19 cellular contexts compared by ENCODE assay signal in genomic region chr1:22875240-22875639, GRCh38.
DNase-seq lines count a peak whose midpoint lies in the region; ATAC-seq and TF ChIP-seq lines count a peak whose summit lies in the region.
"Had no signal": no experiment of that assay in that cellular context is flagged by ENCODE, and none has a peak within 500 bp of the region (broad histone marks: within the 10 kb centered on the region; RNA-seq: fewer than 3 reads in every experiment).

No MANE protein-coding gene starts in this region.

- DNase-seq in endodermal cell (no peak), nephron progenitor cell (peak; percentile 25), RKO (ENCODE audit: low spot score) (no peak), nucleus accumbens (lab: John Stamatoyannopoulos, UW) (no peak)
- DNase-seq in activated CD4-positive, alpha-beta T cell treated with anti-CD3 and anti-CD28 coated beads, Interleukin-2, amount 10 ng/mL, durations not matched to agents 24 days and 14 days = no peak
- DNase-seq: Caco-2; CD4-positive, alpha-beta memory T cell; DMS 273 treated with DMSO at 0.1 percent for 48 hours; DND-41; NCI-H1105; NCI-H146; NCI-H2029 treated with DMSO at 0.1 percent for 48 hours; NCI-H226; SHP77 had no signal

- no peaks in the 10 kb centered on the region for H3K27me3 ChIP-seq in endodermal cell (ENCODE audit: control insufficient read depth, insufficient read depth, low read length, poor library complexity, severe bottlenecking)
- H3K27me3 ChIP-seq: BLaER1 treated with 17β-estradiol and CSF1 and Interleukin-3, amounts not matched to agents 10 nM and 100 nM had no signal

- no peaks in the 10 kb centered on the region for H3K4me1 ChIP-seq in endodermal cell (ENCODE audit: control insufficient read depth, insufficient read depth, low read length)
- H3K4me1 ChIP-seq: Caco-2 had no signal

- H3K27ac ChIP-seq in endodermal cell (ENCODE audit: low read depth, low read length) = peak overlapping the region; percentile 12
- H3K27ac ChIP-seq: BLaER1 treated with 17β-estradiol and CSF1 and Interleukin-3, amounts not matched to agents 10 nM and 100 nM; SK-N-MC had no signal

- H3K27ac Mint-ChIP-seq in brain (peak overlapping the region; percentile 0 to 77 (median 42)), endodermal cell (peak overlapping the region; percentile 1), nephron progenitor cell (no peak overlapping the region)
- no peak overlapping the region for H3K27ac Mint-ChIP-seq in activated CD4-positive, alpha-beta T cell treated with anti-CD3 and anti-CD28 coated beads, Interleukin-2, amount 10 ng/mL, durations not matched to agents 24 days and 14 days
- H3K27ac Mint-ChIP-seq: CD4-positive, alpha-beta memory T cell; IgD-negative memory B cell had no signal

- H3K4me1 Mint-ChIP-seq in brain (peaks cover 29% of the 10 kb centered on the region), endodermal cell (peaks cover 5% of the 10 kb centered on the region), nephron progenitor cell (peaks cover 52% of the 10 kb centered on the region)
- no peaks in the 10 kb centered on the region for H3K4me1 Mint-ChIP-seq in activated CD4-positive, alpha-beta T cell treated with anti-CD3 and anti-CD28 coated beads, Interleukin-2, amount 10 ng/mL, durations not matched to agents 24 days and 14 days
- H3K4me1 Mint-ChIP-seq: CD4-positive, alpha-beta memory T cell; IgD-negative memory B cell had no signal

- H3K9ac ChIP-seq in endodermal cell (ENCODE audit: extremely low read depth, low read length, poor library complexity, severe bottlenecking) = no peak overlapping the region

- H3K9me3 ChIP-seq in endodermal cell (ENCODE audit: control insufficient read depth, low read length) = no peaks in the 10 kb centered on the region
- H3K9me3 ChIP-seq: BLaER1 treated with 17β-estradiol and CSF1 and Interleukin-3, amounts not matched to agents 10 nM and 100 nM; Caco-2 had no signal

- H3K9me3 Mint-ChIP-seq in brain (no peaks in the 10 kb centered on the region), endodermal cell (no peaks in the 10 kb centered on the region), nephron progenitor cell (no peaks in the 10 kb centered on the region)
- no peaks in the 10 kb centered on the region for H3K9me3 Mint-ChIP-seq in activated CD4-positive, alpha-beta T cell treated with anti-CD3 and anti-CD28 coated beads, Interleukin-2, amount 10 ng/mL, durations not matched to agents 24 days and 14 days
- H3K9me3 Mint-ChIP-seq: CD4-positive, alpha-beta memory T cell; IgD-negative memory B cell had no signal

- H3K4me3 Mint-ChIP-seq in brain = no peak overlapping the region
- no peak overlapping the region for H3K4me3 Mint-ChIP-seq in endodermal cell
- H3K4me3 Mint-ChIP-seq in nephron progenitor cell = peak overlapping the region; percentile 3
- no peak overlapping the region for H3K4me3 Mint-ChIP-seq in activated CD4-positive, alpha-beta T cell treated with anti-CD3 and anti-CD28 coated beads, Interleukin-2, amount 10 ng/mL, durations not matched to agents 24 days and 14 days
- H3K4me3 Mint-ChIP-seq: CD4-positive, alpha-beta memory T cell; IgD-negative memory B cell had no signal

- WGBS in endodermal cell (ENCODE audit: insufficient coverage in 1 of 2, insufficient read length in 1 of 2), 2 experiments = 51 to 68% methylated on average over 6 to 10 of the region's 10 CpGs

- intact Hi-C loops in activated CD4-positive, alpha-beta T cell treated with anti-CD3 and anti-CD28 coated beads, Interleukin-2, amount 10 ng/mL, durations not matched to agents 24 days and 14 days (cut with micrococcal nuclease) = no loop called here

- TF ChIP-seq CTCF in brain (conservative IDR thresholded peaks at IDR 0.05) (no peak), endodermal cell (conservative IDR thresholded peaks at IDR 0.05) (no peak), nephron progenitor cell (IDR thresholded peaks at IDR 0.05) (no peak)

- H3K27me3 Mint-ChIP-seq in brain (no peaks in the 10 kb centered on the region), endodermal cell (ENCODE audit: insufficient read depth) (no peaks in the 10 kb centered on the region), nephron progenitor cell (ENCODE audit: low read depth, poor library complexity) (peaks cover 44% of the 10 kb centered on the region)
- no peaks in the 10 kb centered on the region for H3K27me3 Mint-ChIP-seq in activated CD4-positive, alpha-beta T cell treated with anti-CD3 and anti-CD28 coated beads, Interleukin-2, amount 10 ng/mL, durations not matched to agents 24 days and 14 days

- H3K4me3 ChIP-seq in endodermal cell (ENCODE audit: low read length) = no peak overlapping the region
- H3K4me3 ChIP-seq: BLaER1 treated with 17β-estradiol and CSF1 and Interleukin-3, amounts not matched to agents 10 nM and 100 nM; SK-N-MC had no signal

- H3K36me3 ChIP-seq in endodermal cell (ENCODE audit: control insufficient read depth, insufficient read depth, low read length) = peaks cover 20% of the 10 kb centered on the region
- H3K36me3 ChIP-seq: BLaER1 treated with 17β-estradiol and CSF1 and Interleukin-3, amounts not matched to agents 10 nM and 100 nM had no signal

- no peak for ATAC-seq in HG02798 (IDR thresholded peaks at IDR 0.05; ENCODE audit: poor library complexity, unreplicated experiment)

- H3K36me3 Mint-ChIP-seq in brain = peaks cover 23% of the 10 kb centered on the region
- peaks cover 14% of the 10 kb centered on the region for H3K36me3 Mint-ChIP-seq in endodermal cell (ENCODE audit: low read depth)
- H3K36me3 Mint-ChIP-seq in nephron progenitor cell (ENCODE audit: low read depth) = peaks cover 11% of the 10 kb centered on the region
- H3K36me3 Mint-ChIP-seq in activated CD4-positive, alpha-beta T cell treated with anti-CD3 and anti-CD28 coated beads, Interleukin-2, amount 10 ng/mL, durations not matched to agents 24 days and 14 days (ENCODE audit: low read depth) = no peaks in the 10 kb centered on the region
- H3K36me3 Mint-ChIP-seq: CD4-positive, alpha-beta memory T cell; IgD-negative memory B cell had no signal

Comparison
In these comparisons a context has a peak if more than half of its experiments do, and no peak if none do; other contexts are left out.
1. H3K27ac Mint-ChIP-seq: peak in brain (5 of 5) and endodermal cell (single experiment); none in nephron progenitor cell (single experiment) and activated CD4-positive, alpha-beta T cell treated with anti-CD3 and anti-CD28 coated beads, Interleukin-2, amount 10 ng/mL, durations not matched to agents 24 days and 14 days (single experiment).